ENCODE assay signal across 21 cellular contexts in the genomic region with DNA sequence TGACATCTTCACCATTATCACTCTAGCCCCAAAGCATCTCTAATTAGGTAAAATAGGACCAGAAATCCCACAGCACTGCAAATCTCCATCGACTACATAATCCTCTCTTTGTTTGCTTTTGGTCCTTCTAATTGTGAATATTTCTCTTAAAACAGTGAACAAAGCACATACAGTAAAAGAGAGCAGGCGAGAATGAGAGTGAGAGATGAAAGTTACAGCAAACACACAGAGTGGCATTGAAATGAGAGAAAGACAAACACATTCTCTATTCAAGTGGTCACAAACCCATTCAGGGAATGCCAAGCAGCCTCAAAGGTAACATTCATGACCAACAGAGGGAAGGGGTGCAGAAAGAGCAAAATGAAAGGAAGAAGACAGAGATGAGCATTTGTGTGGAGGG.
A peak's percentile ranks its signal among the peaks of the same experiment; 100 is the strongest.
DNase-seq lines count a peak whose midpoint lies in the region; ATAC-seq and TF ChIP-seq lines count a peak whose summit lies in the region.
"Had no signal": no experiment of that assay in that cellular context is flagged by ENCODE, and none has a peak within 500 bp of the region (broad histone marks: within the 10 kb centered on the region; RNA-seq: fewer than 3 reads in every experiment).

No MANE protein-coding gene starts in this region.

- intact Hi-C loops in left ventricle myocardium inferior (cut with micrococcal nuclease): no loop called here
- intact Hi-C loops in Right ventricle myocardium superior (cut with DNase I): loop anchor here (10.0 kb wide), 1 partner anchor 289 kb away; no protein-coding TSS in a partner anchor
- intact Hi-C loops in lower lobe of right lung (cut with DNase I): loop anchor here (10.0 kb wide), 1 partner anchor 289 kb away; no protein-coding TSS in a partner anchor
- intact Hi-C loops in esophagus muscularis mucosa (cut with DNase I): loop anchor here (5.0 kb wide), 2 partner anchors 286 to 1046 kb away; no protein-coding TSS in a partner anchor

- H3K27ac ChIP-seq in left ventricle myocardium inferior (replicated peaks): peak overlapping the region; percentile 58
- no peak overlapping the region for H3K27ac ChIP-seq in lower lobe of right lung
- H3K27ac ChIP-seq in WERI-Rb-1: no peak overlapping the region
- no peak overlapping the region for H3K27ac ChIP-seq in esophagus muscularis mucosa (replicated peaks in 1 of 4)
- H3K27ac ChIP-seq: right lobe of liver, RWPE1 had no signal

- DNase-seq in left ventricle myocardium inferior (no peak), Right ventricle myocardium superior (no peak), RPMI7951 (ENCODE audit: low read depth) (peak; percentile 42), lower lobe of right lung (no peak), WERI-Rb-1 (no peak), esophagus muscularis mucosa (ENCODE audit: extremely low spot score) (no peak), NCI-H524 (lab: John Stamatoyannopoulos, UW) (no peak)
- DNase-seq: activated CD4-positive, alpha-beta memory T cell treated with anti-CD3 and anti-CD28 coated beads, Interleukin-2, amount 10 ng/mL, durations not matched to agents 7 days and 5 days; activated T-cell treated with anti-CD3 and anti-CD28 coated beads, Interleukin-2, amount 50 U/mL, for 72 hours; CD4-positive, alpha-beta memory T cell; effector CD4-positive, alpha-beta T cell; heart right ventricle; mucosa of descending colon; NCI-H146; NK-92 treated with Interleukin-12 subunit alpha and Interleukin-12 subunit beta, amount 100 ng/mL, for 24 hours; occipital lobe; right lobe of liver; stimulated activated CD4-positive, alpha-beta T cell treated with anti-CD3 and anti-CD28 coated beads, Interleukin-2, amount 100 ng/mL, for 48 hours; SW 1271 had no signal

- 63% methylated on average over 2 of the region's 2 CpGs for WGBS in esophagus muscularis mucosa

- no peak for TF ChIP-seq POLR2A in esophagus muscularis mucosa (IDR thresholded peaks at IDR 0.05; ENCODE audit: low read depth)

- ATAC-seq in Right ventricle myocardium superior (ENCODE audit: poor library complexity) (no peak), lower lobe of right lung (peak; percentile 27 to 82), HG03439 (IDR thresholded peaks at IDR 0.05; ENCODE audit: unreplicated experiment) (no peak)
- ATAC-seq: activated T-cell treated with anti-CD3 and anti-CD28 coated beads, Interleukin-2, amount 50 U/mL, for 72 hours; mucosa of descending colon had no signal

- TF ChIP-seq CTCF in left ventricle myocardium inferior (IDR thresholded peaks at IDR 0.05; ENCODE audit: borderline replicate concordance): no peak
- no peak for TF ChIP-seq CTCF in lower lobe of right lung (IDR thresholded peaks at IDR 0.05)
- TF ChIP-seq CTCF in WERI-Rb-1 (IDR thresholded peaks at IDR 0.05; ENCODE audit: low read depth, low read length): no peak
- TF ChIP-seq CTCF in esophagus muscularis mucosa (IDR thresholded peaks at IDR 0.05): no peak

- peaks cover 26% of the 10 kb centered on the region for H3K4me1 ChIP-seq in left ventricle myocardium inferior
- H3K4me1 ChIP-seq in lower lobe of right lung: peaks cover 7% of the 10 kb centered on the region
- H3K4me1 ChIP-seq in esophagus muscularis mucosa: peaks cover 3 to 19% (median 12%) of the 10 kb centered on the region in 4 donors
- H3K4me1 ChIP-seq: right lobe of liver had no signal

- H3K9me3 ChIP-seq in left ventricle myocardium inferior (replicated peaks) (no peaks in the 10 kb centered on the region), lower lobe of right lung (no peaks in the 10 kb centered on the region), WERI-Rb-1 (ENCODE audit: severe bottlenecking) (no peaks in the 10 kb centered on the region), esophagus muscularis mucosa (no peaks in the 10 kb centered on the region)
- H3K9me3 ChIP-seq: mucosa of descending colon, right lobe of liver had no signal

- H3K27me3 ChIP-seq in left ventricle myocardium inferior (ENCODE audit: low read depth) (no peaks in the 10 kb centered on the region), lower lobe of right lung (ENCODE audit: low read depth) (no peaks in the 10 kb centered on the region), WERI-Rb-1 (ENCODE audit: insufficient read depth, low read depth, severe bottlenecking) (no peaks in the 10 kb centered on the region), esophagus muscularis mucosa (no peaks in the 10 kb centered on the region)
- H3K27me3 ChIP-seq: heart right ventricle, right lobe of liver had no signal

- H3K4me3 ChIP-seq in left ventricle myocardium inferior: no peak overlapping the region
- H3K4me3 ChIP-seq in lower lobe of right lung: no peak overlapping the region
- no peak overlapping the region for H3K4me3 ChIP-seq in WERI-Rb-1 (ENCODE audit: low read depth, low read length)
- H3K4me3 ChIP-seq in esophagus muscularis mucosa: no peak overlapping the region
- H3K4me3 ChIP-seq: mucosa of descending colon, right lobe of liver had no signal

- TF ChIP-seq EP300 in esophagus muscularis mucosa (IDR thresholded peaks at IDR 0.05): no peak

- H3K36me3 ChIP-seq in left ventricle myocardium inferior: no peaks in the 10 kb centered on the region
- no peaks in the 10 kb centered on the region for H3K36me3 ChIP-seq in lower lobe of right lung
- H3K36me3 ChIP-seq in WERI-Rb-1: no peaks in the 10 kb centered on the region
- no peaks in the 10 kb centered on the region for H3K36me3 ChIP-seq in esophagus muscularis mucosa
- H3K36me3 ChIP-seq: heart right ventricle, right lobe of liver had no signal

Comparison
In these comparisons a context has a peak if more than half of its experiments do, and no peak if none do; other contexts are left out.
1. ATAC-seq: peak in lower lobe of right lung (2 of 2); none in Right ventricle myocardium superior (single experiment) and HG03439 (single experiment).